ENCODE assay signal across 19 cellular contexts in the genomic region with DNA sequence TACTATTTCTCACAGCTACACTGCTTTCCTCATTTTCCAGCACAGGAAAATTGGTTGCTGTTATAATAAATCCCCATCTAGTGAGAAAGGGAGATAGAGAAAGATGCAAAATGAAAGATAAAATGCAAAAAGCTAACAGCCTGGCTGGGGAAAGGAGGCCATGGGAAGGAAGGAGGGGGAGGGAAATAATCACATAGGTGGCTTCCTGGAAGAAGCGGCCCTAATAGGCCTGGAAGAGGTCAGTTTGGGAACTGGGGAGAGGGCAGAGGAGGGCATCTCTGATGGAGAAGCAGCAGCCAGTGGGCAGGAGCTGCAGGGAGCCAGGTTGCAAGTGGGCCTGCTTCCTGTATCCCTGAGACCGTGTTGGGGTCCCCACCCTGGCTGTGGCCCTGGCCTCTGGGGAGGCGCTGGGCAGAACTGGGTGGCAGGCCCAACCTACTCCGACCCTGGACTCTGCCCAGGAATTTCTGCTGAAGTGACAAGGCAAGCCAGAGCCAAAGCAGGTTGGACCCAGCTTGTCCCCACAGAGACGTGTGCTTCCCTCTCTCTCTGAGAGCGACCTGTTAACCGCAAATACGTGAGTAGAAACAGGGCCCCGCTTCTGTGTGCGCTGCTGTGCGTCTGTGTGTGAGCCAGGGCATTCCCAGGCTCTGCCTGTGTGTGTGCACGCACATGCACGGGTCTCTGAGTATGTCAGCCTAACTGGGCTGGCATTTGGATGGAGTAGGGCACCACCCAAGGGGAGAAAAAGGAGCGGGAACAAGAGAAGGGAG. TPM values are rescaled to one million over a fixed set of nuclear protein-coding genes. Genes with fewer than 3 reads are reported as not detected.
"Had no signal": no experiment of that assay in that cellular context is flagged by ENCODE, and none has a peak within 500 bp of the region (broad histone marks: within the 10 kb centered on the region; RNA-seq: fewer than 3 reads in every experiment).

No MANE protein-coding gene starts in this region.

- ATAC-seq: gastrocnemius medialis; lower lobe of right lung; stimulated activated naive B cell treated with anti-CD40 and anti-IgM and Interleukin-4, amounts not matched to agents 10 μg/mL and 1 μg/mL and 100 μg/mL, for 72 hours had no signal

- H3K36me3 ChIP-seq: gastrocnemius medialis, lower lobe of right lung, neural progenitor cell, ovary, tibial nerve had no signal

- DNase-seq: activated CD4-positive, alpha-beta T cell treated with anti-CD3 and anti-CD28 coated beads, Interleukin-2, amount 10 ng/mL, durations not matched to agents 7 days and 5 days; activated CD8-positive, alpha-beta memory T cell treated with anti-CD3 and anti-CD28 coated beads, Interleukin-2, amount 50 U/mL, for 48 hours; activated gamma-delta T cell treated with Interleukin-2 at 50 U/mL for 16 hours; activated naive CD8-positive, alpha-beta T cell treated with anti-CD3 and anti-CD28 coated beads for 36 hours; amygdala; gastrocnemius medialis; lower lobe of right lung; ovary; stimulated activated CD4-positive, alpha-beta T cell treated with anti-CD3 and anti-CD28 coated beads, Interleukin-15, amount 100 ng/mL, for 24 hours; stimulated activated CD4-positive, alpha-beta T cell treated with anti-CD3 and anti-CD28 coated beads, Interleukin-4, amount 100 ng/mL, for 1 hour; stimulated activated naive B cell treated with anti-CD40 and anti-IgM and Interleukin-4, amounts not matched to agents 10 μg/mL and 1 μg/mL and 100 μg/mL, for 72 hours; T-helper 9 cell had no signal

- H3K27ac Mint-ChIP-seq: activated CD4-positive, alpha-beta T cell treated with anti-CD3 and anti-CD28 coated beads, Interleukin-2, amount 10 ng/mL, durations not matched to agents 7 days and 5 days; activated naive CD8-positive, alpha-beta T cell treated with anti-CD3 and anti-CD28 coated beads for 36 hours; dendritic cell treated with granulocyte-macrophage colony-stimulating factor and Interleukin-4, amounts not matched to agents 40 ng/mL and 50 ng/mL, for 4 days; mesothelial cell of epicardium; neural progenitor cell; stimulated activated naive B cell treated with anti-CD40 and anti-IgM and Interleukin-4, amounts not matched to agents 10 μg/mL and 1 μg/mL and 100 μg/mL, for 72 hours had no signal

- H3K4me3 ChIP-seq: gastrocnemius medialis, lower lobe of right lung, neural progenitor cell, ovary, tibial nerve had no signal

- H3K27me3 ChIP-seq: gastrocnemius medialis, neural progenitor cell, ovary, tibial nerve had no signal

- H3K4me1 Mint-ChIP-seq: activated CD4-positive, alpha-beta T cell treated with anti-CD3 and anti-CD28 coated beads, Interleukin-2, amount 10 ng/mL, durations not matched to agents 7 days and 5 days; activated naive CD8-positive, alpha-beta T cell treated with anti-CD3 and anti-CD28 coated beads for 36 hours; mesothelial cell of epicardium; neural progenitor cell had no signal

- H3K4me3 Mint-ChIP-seq: activated CD4-positive, alpha-beta T cell treated with anti-CD3 and anti-CD28 coated beads, Interleukin-2, amount 10 ng/mL, durations not matched to agents 7 days and 5 days; activated naive CD8-positive, alpha-beta T cell treated with anti-CD3 and anti-CD28 coated beads for 36 hours; dendritic cell treated with granulocyte-macrophage colony-stimulating factor and Interleukin-4, amounts not matched to agents 40 ng/mL and 50 ng/mL, for 4 days; mesothelial cell of epicardium; neural progenitor cell; stimulated activated naive B cell treated with anti-CD40 and anti-IgM and Interleukin-4, amounts not matched to agents 10 μg/mL and 1 μg/mL and 100 μg/mL, for 72 hours had no signal

- H3K9me3 Mint-ChIP-seq: activated CD4-positive, alpha-beta T cell treated with anti-CD3 and anti-CD28 coated beads, Interleukin-2, amount 10 ng/mL, durations not matched to agents 7 days and 5 days; activated naive CD8-positive, alpha-beta T cell treated with anti-CD3 and anti-CD28 coated beads for 36 hours; dendritic cell treated with granulocyte-macrophage colony-stimulating factor and Interleukin-4, amounts not matched to agents 40 ng/mL and 50 ng/mL, for 4 days; mesothelial cell of epicardium; neural progenitor cell; stimulated activated naive B cell treated with anti-CD40 and anti-IgM and Interleukin-4, amounts not matched to agents 10 μg/mL and 1 μg/mL and 100 μg/mL, for 72 hours had no signal

- H3K27me3 Mint-ChIP-seq: activated CD4-positive, alpha-beta T cell treated with anti-CD3 and anti-CD28 coated beads, Interleukin-2, amount 10 ng/mL, durations not matched to agents 7 days and 5 days; activated naive CD8-positive, alpha-beta T cell treated with anti-CD3 and anti-CD28 coated beads for 36 hours; dendritic cell treated with granulocyte-macrophage colony-stimulating factor and Interleukin-4, amounts not matched to agents 40 ng/mL and 50 ng/mL, for 4 days had no signal

- H3K9ac ChIP-seq: neural progenitor cell had no signal

- H3K36me3 Mint-ChIP-seq: activated naive CD8-positive, alpha-beta T cell treated with anti-CD3 and anti-CD28 coated beads for 36 hours; mesothelial cell of epicardium; neural progenitor cell; stimulated activated naive B cell treated with anti-CD40 and anti-IgM and Interleukin-4, amounts not matched to agents 10 μg/mL and 1 μg/mL and 100 μg/mL, for 72 hours had no signal

- H3K9me3 ChIP-seq: gastrocnemius medialis, lower lobe of right lung, ovary, tibial nerve had no signal

- H3K4me1 ChIP-seq: lower lobe of right lung, neural progenitor cell, tibial nerve had no signal

RNA-seq across cellular contexts. Expression of gene SLC28A1, which starts 1.9 kb away (rescaled TPM):
- total RNA-seq: activated CD4-positive, alpha-beta T cell treated with anti-CD3 and anti-CD28 coated beads, Interleukin-2, amount 10 ng/mL, durations not matched to agents 7 days and 5 days; activated naive CD8-positive, alpha-beta T cell treated with anti-CD3 and anti-CD28 coated beads for 36 hours; cerebellum; epithelial cell of proximal tubule; lower lobe of right lung; subcutaneous adipose tissue had no signal
